ENCODE assay signal across 16 cellular contexts in the genomic region with DNA sequence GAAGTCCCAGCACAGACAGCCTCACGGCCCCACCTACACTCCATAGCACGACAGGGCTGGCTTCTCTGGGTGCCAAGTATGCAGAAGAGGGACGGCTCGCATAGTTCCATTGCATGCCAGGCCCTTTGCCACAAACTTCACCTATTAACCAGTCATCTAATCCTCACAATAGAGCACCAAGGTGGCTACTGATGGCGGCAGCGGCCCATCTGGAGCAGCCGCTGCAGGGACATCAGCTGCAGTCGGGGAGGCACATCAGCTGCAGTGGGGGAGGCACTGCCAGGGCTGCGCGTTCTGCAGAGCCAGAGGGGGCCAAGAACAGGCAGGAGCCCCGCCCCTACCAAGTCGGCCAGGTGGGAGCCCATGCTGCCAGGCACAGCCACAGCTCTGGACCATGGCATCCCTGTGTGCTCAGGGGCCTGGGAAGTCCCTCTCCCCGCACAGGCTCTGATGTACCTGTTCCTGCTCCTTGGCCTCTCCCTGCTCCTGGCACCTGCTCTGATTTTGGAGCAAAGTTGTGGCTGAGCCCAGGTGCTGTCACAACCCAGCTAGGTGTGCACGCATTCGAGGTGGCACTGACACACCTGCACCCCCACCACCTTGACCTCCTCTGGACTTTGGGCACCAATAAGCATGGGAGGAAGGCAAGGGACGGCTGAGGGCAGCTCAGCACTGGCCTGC.
A peak's percentile ranks its signal among the peaks of the same experiment; 100 is the strongest.
DNase-seq lines count a peak whose midpoint lies in the region; ATAC-seq and TF ChIP-seq lines count a peak whose summit lies in the region.
"Had no signal": no experiment of that assay in that cellular context is flagged by ENCODE, and none has a peak within 500 bp of the region (broad histone marks: within the 10 kb centered on the region; RNA-seq: fewer than 3 reads in every experiment).

No MANE protein-coding gene starts in this region.

- peak; percentile 29 for ATAC-seq in Right ventricle myocardium superior (ENCODE audit: poor library complexity)
- peak; percentile 13 to 53 for ATAC-seq in lower lobe of right lung
- ATAC-seq in upper lobe of right lung, result peak; percentile 61
- ATAC-seq in HG02678 (IDR thresholded peaks at IDR 0.05; ENCODE audit: unreplicated experiment), result no peak
- no peak for ATAC-seq in GM19395 (IDR thresholded peaks at IDR 0.05; ENCODE audit: unreplicated experiment)
- ATAC-seq: HCT116 had no signal

- peaks cover 0 to 9% of the 10 kb centered on the region in 2 donors for H3K4me1 ChIP-seq in right atrium auricular region
- H3K4me1 ChIP-seq in ascending aorta, result peaks cover 3 to 8% of the 10 kb centered on the region in 2 donors
- H3K4me1 ChIP-seq in lower lobe of right lung, result peaks cover 3% of the 10 kb centered on the region
- peaks cover 9% of the 10 kb centered on the region for H3K4me1 ChIP-seq in upper lobe of right lung

- H3K9me3 ChIP-seq in right atrium auricular region (no peaks in the 10 kb centered on the region), ascending aorta (no peaks in the 10 kb centered on the region), lower lobe of right lung (no peaks in the 10 kb centered on the region), upper lobe of right lung (no peaks in the 10 kb centered on the region)
- H3K9me3 ChIP-seq: MG63 had no signal

- TF ChIP-seq CTCF in right atrium auricular region (IDR thresholded peaks at IDR 0.05), result no peak
- TF ChIP-seq CTCF in ascending aorta (IDR thresholded peaks at IDR 0.05), result no peak
- TF ChIP-seq CTCF in lower lobe of right lung (IDR thresholded peaks at IDR 0.05), result no peak
- no peak for TF ChIP-seq CTCF in upper lobe of right lung (IDR thresholded peaks at IDR 0.05)

- DNase-seq in Right ventricle myocardium superior (no peak), right atrium auricular region (ENCODE audit: low spot score) (no peak), ascending aorta (ENCODE audit: low spot score in 2 of 2) (peak; percentile 6 to 56), lower lobe of right lung (no peak), upper lobe of right lung (peak; percentile 60)
- DNase-seq: CD8-positive, alpha-beta memory T cell; DMS79 treated with DMSO at 0.1 percent for 48 hours; Karpas-422; NCI-H1092; NCI-H146; NCI-H2081 treated with DMSO at 0.1 percent for 48 hours had no signal

- intact Hi-C loops in Right ventricle myocardium superior (cut with DNase I), result no loop called here
- intact Hi-C loops in ascending aorta (cut with DNase I), result no loop called here
- intact Hi-C loops in lower lobe of right lung (cut with DNase I), result no loop called here
- intact Hi-C loops in upper lobe of right lung (cut with DNase I), result no loop called here

- H3K36me3 ChIP-seq in right atrium auricular region (no peaks in the 10 kb centered on the region), ascending aorta (no peaks in the 10 kb centered on the region), lower lobe of right lung (no peaks in the 10 kb centered on the region), upper lobe of right lung (no peaks in the 10 kb centered on the region)
- H3K36me3 ChIP-seq: BLaER1 treated with 17β-estradiol and CSF1 and Interleukin-3, amounts not matched to agents 10 nM and 100 nM; MG63 had no signal

- H3K27ac ChIP-seq in right atrium auricular region, result no peak overlapping the region
- no peak overlapping the region for H3K27ac ChIP-seq in ascending aorta
- no peak overlapping the region for H3K27ac ChIP-seq in lower lobe of right lung
- H3K27ac ChIP-seq in upper lobe of right lung, result no peak overlapping the region
- H3K27ac ChIP-seq: BLaER1 treated with 17β-estradiol and CSF1 and Interleukin-3, amounts not matched to agents 10 nM and 100 nM had no signal

- no peaks in the 10 kb centered on the region for H3K27me3 ChIP-seq in right atrium auricular region
- H3K27me3 ChIP-seq in ascending aorta, result no peaks in the 10 kb centered on the region
- H3K27me3 ChIP-seq in lower lobe of right lung (ENCODE audit: low read depth), result no peaks in the 10 kb centered on the region
- H3K27me3 ChIP-seq in upper lobe of right lung, result no peaks in the 10 kb centered on the region
- H3K27me3 ChIP-seq: MG63 had no signal

- H3K4me3 ChIP-seq in right atrium auricular region (no peak overlapping the region), ascending aorta (no peak overlapping the region), lower lobe of right lung (no peak overlapping the region), upper lobe of right lung (no peak overlapping the region)
- H3K4me3 ChIP-seq: BLaER1 treated with 17β-estradiol and CSF1 and Interleukin-3, amounts not matched to agents 10 nM and 100 nM; MG63 had no signal

Comparison
In these comparisons a context has a peak if more than half of its experiments do, and no peak if none do; other contexts are left out.
1. ATAC-seq: peak in Right ventricle myocardium superior (single experiment), lower lobe of right lung (2 of 2) and upper lobe of right lung (single experiment); none in HG02678 (single experiment) and GM19395 (single experiment).
2. DNase-seq: peak in ascending aorta (2 of 2) and upper lobe of right lung (single experiment); none in Right ventricle myocardium superior (single experiment), right atrium auricular region (single experiment) and lower lobe of right lung (single experiment).